8 cellular contexts compared by ENCODE assay signal in the genomic region with DNA sequence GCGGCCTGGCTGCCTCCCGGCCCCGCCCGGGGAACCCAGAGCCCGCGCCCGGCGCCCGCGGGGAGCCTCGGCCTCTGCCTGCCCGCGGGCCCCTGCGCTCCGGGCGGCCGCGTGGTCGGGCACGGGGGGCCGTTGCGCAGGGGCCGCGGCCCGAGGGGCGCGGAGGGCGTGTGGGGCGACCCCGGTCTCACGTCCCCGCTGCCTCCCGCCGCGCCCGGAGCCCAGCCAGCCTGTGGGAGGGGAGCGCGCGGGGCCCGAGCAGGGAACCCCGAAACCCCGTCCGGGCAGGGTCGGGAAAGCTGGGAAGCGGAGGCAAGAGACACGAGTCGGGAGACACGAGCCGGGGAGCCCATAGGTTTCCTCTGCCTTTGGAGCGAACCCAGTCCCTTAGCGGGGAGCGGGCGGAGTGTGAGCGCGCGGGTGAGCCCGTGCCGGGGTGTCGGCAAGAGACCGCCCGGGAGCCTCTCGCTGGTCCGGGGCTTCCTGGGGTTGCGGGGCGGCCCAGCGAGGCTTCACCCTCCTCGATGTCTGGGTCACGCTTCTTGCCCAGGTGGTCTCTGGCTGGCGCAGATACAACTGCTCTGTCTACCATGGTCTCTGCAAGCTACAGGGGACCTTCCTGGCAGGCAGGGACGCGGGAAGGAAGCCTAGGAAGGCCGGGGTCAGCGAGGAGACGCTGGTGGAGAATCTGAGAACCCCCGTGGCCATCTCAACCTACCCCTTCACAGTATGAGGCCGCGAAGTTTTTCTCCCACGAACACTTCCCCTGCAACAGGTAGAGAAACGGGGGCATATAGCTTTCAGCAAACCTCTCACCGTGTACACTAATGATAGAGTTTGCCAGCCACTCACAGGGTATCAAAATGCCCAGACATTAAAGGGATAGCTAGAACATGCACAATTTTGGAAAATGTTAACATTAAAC. TPM values are rescaled to one million over a fixed set of nuclear protein-coding genes. Genes with fewer than 3 reads are reported as not detected.
DNase-seq lines count a peak whose midpoint lies in the region; ATAC-seq and TF ChIP-seq lines count a peak whose summit lies in the region.

No MANE protein-coding gene starts in this region.

- H3K36me3 ChIP-seq in lower lobe of right lung (no peaks in the 10 kb centered on the region), thyroid gland (no peaks in the 10 kb centered on the region)

- DNase-seq in NB4 (ENCODE audit: low read depth) (peak; percentile 63), MCF 10A (ENCODE audit: unreplicated experiment) (peak; percentile 45), lower lobe of right lung (peak; percentile 60), thyroid gland (peak; percentile 22 to 28)

- BruUV-seq in MCF 10A (replicated peaks; lab: Mats Ljungman, UMichigan): no TSS peak

- H3K27me3 ChIP-seq in lower lobe of right lung (ENCODE audit: low read depth) (no peaks in the 10 kb centered on the region), thyroid gland (no peaks in the 10 kb centered on the region)

- H3K27ac ChIP-seq in 22Rv1: no peak overlapping the region
- H3K27ac ChIP-seq in lower lobe of right lung: peak overlapping the region; percentile 57
- no peak overlapping the region for H3K27ac ChIP-seq in thyroid gland

- POLR2A ChIA-PET in MCF 10A (lab: Yijun Ruan, JAX): interaction anchor here (0.5 to 2.7 kb wide), 5 partner anchors 197 to 348 kb away, joined by 3 to 12 read pairs (median 4); a partner anchor contains a TSS

- H3K4me3 ChIP-seq in NB4 (ENCODE audit: low read depth, low read length) (peak overlapping the region; percentile 75), lower lobe of right lung (peak overlapping the region; percentile 68), thyroid gland (replicated peaks in 1 of 3) (peak overlapping the region in 2 of 3 donors; percentile 28 to 55)

- WGBS in thyroid gland, 2 donors: 15 to 27% methylated on average over 16 to 27 of the region's 80 CpGs

- ATAC-seq in GM18907 (IDR thresholded peaks at IDR 0.05; ENCODE audit: unreplicated experiment) (peak; percentile 16), lower lobe of right lung (peak in 1 of 2 donors; percentile 17), HG03378 (IDR thresholded peaks at IDR 0.05; ENCODE audit: unreplicated experiment) (no peak), HG02884 (IDR thresholded peaks at IDR 0.05; ENCODE audit: unreplicated experiment) (no peak)

- H3K4me3 Mint-ChIP-seq in MCF 10A (ENCODE audit: unreplicated experiment): peak overlapping the region; percentile 73

- intact Hi-C loops in MCF 10A (cut with micrococcal nuclease) (loop anchor here (5.0 kb wide), 3 partner anchors 42 to 338 kb away; a partner anchor contains a TSS), lower lobe of right lung (cut with DNase I) (loop anchor here (10.0 kb wide), 1 partner anchor 85 kb away; no protein-coding TSS in a partner anchor), thyroid gland (cut with DNase I) (loop anchor here (5.0 to 10.0 kb wide), 2 partner anchors 335 to 353 kb away; a partner anchor contains a TSS)

- no peaks in the 10 kb centered on the region for H3K9me3 Mint-ChIP-seq in MCF 10A (ENCODE audit: unreplicated experiment)

- peak overlapping the region; percentile 69 for H3K27ac Mint-ChIP-seq in MCF 10A (ENCODE audit: low read depth, unreplicated experiment)

- peaks cover 19% of the 10 kb centered on the region for H3K4me1 Mint-ChIP-seq in MCF 10A (ENCODE audit: insufficient read depth, unreplicated experiment)

- no peak for TF ChIP-seq POLR2A in NB4 (IDR thresholded peaks at IDR 0.05; ENCODE audit: extremely low read depth, insufficient read length)
- TF ChIP-seq POLR2A in thyroid gland (IDR thresholded peaks at IDR 0.05): no peak

- H3K27me3 Mint-ChIP-seq in MCF 10A (ENCODE audit: insufficient read depth, unreplicated experiment): no peaks in the 10 kb centered on the region

- CTCF ChIA-PET in MCF 10A (lab: Yijun Ruan, JAX): interaction anchor here (0.8 to 7.2 kb wide), 5 partner anchors 10 to 210 kb away, joined by 3 to 98 read pairs (median 4); no protein-coding TSS in a partner anchor

- peak; percentile 4; the same call in 1 of the 2 replicates for TF ChIP-seq CTCF in 22Rv1 (IDR thresholded peaks at IDR 0.05)
- no peak for TF ChIP-seq CTCF in NB4 (IDR thresholded peaks at IDR 0.05; ENCODE audit: low read depth, low read length)
- TF ChIP-seq CTCF in MCF 10A (IDR thresholded peaks at IDR 0.05; ENCODE audit: unreplicated experiment): no peak
- TF ChIP-seq CTCF in lower lobe of right lung (IDR thresholded peaks at IDR 0.05): no peak
- TF ChIP-seq CTCF in thyroid gland (IDR thresholded peaks at IDR 0.05): no peak

- H3K36me3 Mint-ChIP-seq in MCF 10A (ENCODE audit: insufficient read depth, unreplicated experiment): peaks cover 4% of the 10 kb centered on the region

- H3K9me3 ChIP-seq in lower lobe of right lung (no peaks in the 10 kb centered on the region), thyroid gland (no peaks in the 10 kb centered on the region)

- H3K4me1 ChIP-seq in lower lobe of right lung: peaks cover 29% of the 10 kb centered on the region
- peaks cover 0 to 9% of the 10 kb centered on the region in 2 donors for H3K4me1 ChIP-seq in thyroid gland

RNA-seq across cellular contexts. Expression of a gene that starts 0.6 kb away (rescaled TPM):
- total RNA-seq in MCF 10A (2022) (15.4 and 18.0 TPM in 2 replicates), lower lobe of right lung (24.3 TPM), thyroid gland (10 to 100 TPM in 1 of 4 donors, 1 to 10 TPM in 3; 7.1 to 29.3 (median 8.5) TPM)

RNA-seq across cellular contexts. Expression of a gene that starts 40.1 kb away (rescaled TPM):
- total RNA-seq in MCF 10A (2022) (3.4 and 4.3 TPM in 2 replicates), lower lobe of right lung (9.7 TPM), thyroid gland (10 to 100 TPM in 1 of 4 donors, 1 to 10 TPM in 3; 7.1 to 17.9 (median 8.5) TPM)
